8 cellular contexts compared by ENCODE assay signal in genomic region chr1:16206547-16207317, GRCh38. TPM values are rescaled to one million over a fixed set of nuclear protein-coding genes. Genes with fewer than 3 reads are reported as not detected.
DNase-seq lines count a peak whose midpoint lies in the region; ATAC-seq and TF ChIP-seq lines count a peak whose summit lies in the region.

No MANE protein-coding gene starts in this region.

- H3K9me2 ChIP-seq in DOHH2 (replicated peaks; ENCODE audit: control insufficient read depth, low read length): no peaks in the 10 kb centered on the region

- H3K79me2 ChIP-seq in DOHH2 (ENCODE audit: control insufficient read depth, low read length): no peaks in the 10 kb centered on the region

- peak; percentile 87 for DNase-seq in GOT3 (lab: John Stamatoyannopoulos, UW)
- DNase-seq in LoVo (ENCODE audit: low spot score): peak; percentile 98
- peak; percentile 99 for DNase-seq in RPMI8226
- DNase-seq in activated effector memory CD4-positive, alpha-beta T cell treated with Interleukin-2 at 50 U/mL for 16 hours: peak; percentile 91
- DNase-seq in fibroblast of villous mesenchyme (ENCODE audit: low read depth): peak; percentile 99
- DNase-seq in neural crest cell (ENCODE audit: low read depth, low spot score): peak; percentile 94
- DNase-seq in stimulated activated naive CD8-positive, alpha-beta T cell treated with anti-CD3 and anti-CD28 coated beads, Interleukin-15, amount 100 ng/mL, for 72 hours: peak; percentile 96

- peaks cover 11% of the 10 kb centered on the region for H3K4me1 ChIP-seq in DOHH2 (ENCODE audit: control insufficient read depth, low read length)

- no peaks in the 10 kb centered on the region for H3K36me3 ChIP-seq in DOHH2 (ENCODE audit: control insufficient read depth, low read length)

- H3K27ac Mint-ChIP-seq in neural crest cell (ENCODE audit: unreplicated experiment): peak overlapping the region; percentile 95
- peak overlapping the region; percentile 29 to 95 for H3K27ac Mint-ChIP-seq in stimulated activated naive CD8-positive, alpha-beta T cell treated with anti-CD3 and anti-CD28 coated beads, Interleukin-15, amount 100 ng/mL, for 72 hours

- H3K9me3 ChIP-seq in DOHH2 (ENCODE audit: control insufficient read depth, insufficient read depth, low read length): no peaks in the 10 kb centered on the region

- no peaks in the 10 kb centered on the region for H3K9me3 Mint-ChIP-seq in neural crest cell
- H3K9me3 Mint-ChIP-seq in stimulated activated naive CD8-positive, alpha-beta T cell treated with anti-CD3 and anti-CD28 coated beads, Interleukin-15, amount 100 ng/mL, for 72 hours: no peaks in the 10 kb centered on the region

- H3K4me3 Mint-ChIP-seq in neural crest cell: peak overlapping the region; percentile 91
- peak overlapping the region; percentile 87 to 92 for H3K4me3 Mint-ChIP-seq in stimulated activated naive CD8-positive, alpha-beta T cell treated with anti-CD3 and anti-CD28 coated beads, Interleukin-15, amount 100 ng/mL, for 72 hours

- H3K36me3 Mint-ChIP-seq in neural crest cell (ENCODE audit: low read depth): no peaks in the 10 kb centered on the region

- H3K27ac ChIP-seq in DOHH2 (ENCODE audit: low read depth, low read length): peak overlapping the region; percentile 48

- ATAC-seq in stimulated activated naive CD8-positive, alpha-beta T cell treated with anti-CD3 and anti-CD28 coated beads, Interleukin-15, amount 100 ng/mL, for 72 hours: peak; percentile 92

- no peaks in the 10 kb centered on the region for H3F3A ChIP-seq in DOHH2 (ENCODE audit: control insufficient read depth, insufficient read depth)

- H3K27me3 ChIP-seq in DOHH2 (ENCODE audit: control insufficient read depth, low read length): peaks cover 10% of the 10 kb centered on the region; the same call in 1 of the 2 replicates

- H3K4me3 ChIP-seq in DOHH2 (ENCODE audit: low read length) (peak overlapping the region; percentile 71), fibroblast of villous mesenchyme (ENCODE audit: low read depth, low read length) (peak overlapping the region; percentile 66)

- peak overlapping the region; percentile 63 for H3K4me2 ChIP-seq in DOHH2 (ENCODE audit: low read length)

- no peaks in the 10 kb centered on the region for H4K20me1 ChIP-seq in DOHH2 (ENCODE audit: control insufficient read depth, insufficient read depth, low read depth, low read length)

- TF ChIP-seq CTCF in DOHH2 (IDR thresholded peaks at IDR 0.05; ENCODE audit: low read depth, low read length, poor library complexity, severe bottlenecking): no peak
- no peak for TF ChIP-seq CTCF in fibroblast of villous mesenchyme (IDR thresholded peaks at IDR 0.05; ENCODE audit: insufficient read depth, low read depth, low read length)
- TF ChIP-seq CTCF in neural crest cell (conservative IDR thresholded peaks at IDR 0.05): no peak

- H3K27me3 Mint-ChIP-seq in neural crest cell (ENCODE audit: low read depth): peaks cover 2% of the 10 kb centered on the region
- no peaks in the 10 kb centered on the region for H3K27me3 Mint-ChIP-seq in stimulated activated naive CD8-positive, alpha-beta T cell treated with anti-CD3 and anti-CD28 coated beads, Interleukin-15, amount 100 ng/mL, for 72 hours

- peaks cover 23% of the 10 kb centered on the region for H3K4me1 Mint-ChIP-seq in neural crest cell
- peaks cover 22% of the 10 kb centered on the region for H3K4me1 Mint-ChIP-seq in stimulated activated naive CD8-positive, alpha-beta T cell treated with anti-CD3 and anti-CD28 coated beads, Interleukin-15, amount 100 ng/mL, for 72 hours

RNA-seq across cellular contexts. Expression of gene ARHGEF19, which starts 5.7 kb away (rescaled TPM):
- 9.9 and 11.6 TPM in 2 replicates for total RNA-seq in fibroblast of villous mesenchyme
- total RNA-seq in neural crest cell: 7.7 and 9.0 TPM in 2 replicates

RNA-seq across cellular contexts. Expression of gene CPLANE2, which starts 30.3 kb away (rescaled TPM):
- total RNA-seq in fibroblast of villous mesenchyme (13.0 and 15.1 TPM in 2 replicates), neural crest cell (11.4 and 11.8 TPM in 2 replicates)

RNA-seq across cellular contexts. Expression of gene EPHA2, which starts 50.9 kb away (rescaled TPM):
- total RNA-seq in fibroblast of villous mesenchyme (47.0 and 104 TPM in 2 replicates), neural crest cell (21.7 and 25.0 TPM in 2 replicates)

Comparison
In these comparisons a context has a peak if more than half of its experiments do, and no peak if none do; other contexts are left out.
1. Peak in every context shown above with its lines: DNase-seq, ATAC-seq, H3K4me3 ChIP-seq and H3K27ac ChIP-seq.